Comparison of ENCODE assay signal across 23 cellular contexts in genomic region chr18:25222648-25223047, GRCh38.
DNase-seq lines count a peak whose midpoint lies in the region; ATAC-seq, FAIRE-seq and TF ChIP-seq lines count a peak whose summit lies in the region.
"Had no signal": no experiment of that assay in that cellular context is flagged by ENCODE, and none has a peak within 500 bp of the region (broad histone marks: within the 10 kb centered on the region; RNA-seq: fewer than 3 reads in every experiment).

No MANE protein-coding gene starts in this region.

- POLR2A ChIA-PET in HepG2 (lab: Yijun Ruan, JAX), result no interaction called here
- POLR2A ChIA-PET in K562 (lab: Yijun Ruan, JAX), result interaction anchor here (2.0 kb wide), 1 partner anchor 17 kb away, joined by 8 read pairs; no protein-coding TSS in a partner anchor

- ATAC-seq in HepG2, result no peak
- ATAC-seq in right lobe of liver, result no peak
- no peak for ATAC-seq in K562
- ATAC-seq in left lobe of liver, result no peak
- ATAC-seq: A549 had no signal

- DNase-seq in HepG2 (ENCODE audit: low spot score) (no peak), right lobe of liver (no peak), K562 (ENCODE audit: extremely low read depth in 1 of 4, low spot score in 3 of 4) (no peak), frontal cortex (ENCODE audit: low spot score in 2 of 2) (no peak), amygdala (lab: John Stamatoyannopoulos, UW) (no peak), NCI-H1105 treated with DMSO at 0.1 percent for 48 hours (lab: John Stamatoyannopoulos, UW) (no peak), left lobe of liver (ENCODE audit: low spot score) (no peak)
- DNase-seq: 8988T; ACHN; AML-193; BE2C; Calu3; CD4-positive, alpha-beta T cell; CD8-positive, alpha-beta memory T cell; COR-L47; DMS53; GF-D8; GOT3 had no signal

- no peak for FAIRE-seq in HepG2 (lab: Jason Lieb, UNC)
- FAIRE-seq in K562 (lab: Jason Lieb, UNC), result no peak
- FAIRE-seq in frontal cortex (lab: Jason Lieb, UNC), result peak; percentile 33
- FAIRE-seq: A549, GM12892, H54 had no signal

- no peak overlapping the region for H3K9ac ChIP-seq in HepG2 (ENCODE audit: insufficient read depth, low read depth, low read length)
- no peak overlapping the region for H3K9ac ChIP-seq in K562 (ENCODE audit: insufficient read depth in 1 of 2, low read depth in 2 of 2, low read length in 2 of 2)
- H3K9ac ChIP-seq: BLaER1 treated with 17β-estradiol and CSF1 and Interleukin-3, amounts not matched to agents 10 nM and 100 nM had no signal

- no peak overlapping the region for H2AFZ ChIP-seq in HepG2 (ENCODE audit: low read length)
- no peak overlapping the region for H2AFZ ChIP-seq in K562 (ENCODE audit: low read depth, low read length)

- H3K4me2 ChIP-seq in HepG2 (ENCODE audit: low read depth, low read length) (no peak overlapping the region), K562 (ENCODE audit: insufficient read depth, low read length) (no peak overlapping the region)
- H3K4me2 ChIP-seq: A549; BLaER1 treated with 17β-estradiol and CSF1 and Interleukin-3, amounts not matched to agents 10 nM and 100 nM had no signal

- TF ChIP-seq EP300 in HepG2 (IDR thresholded peaks at IDR 0.05; ENCODE audit: low read depth in 2 of 2, low read length in 2 of 2), result no peak
- TF ChIP-seq EP300 in HepG2 (CRISPR knock-in tag; IDR thresholded peaks at IDR 0.05; ENCODE audit: borderline replicate concordance), result no peak
- TF ChIP-seq EP300 in K562 (IDR thresholded peaks at IDR 0.05; ENCODE audit: low read length), result no peak

- 3% methylated on average over 4 of the region's 4 CpGs for WGBS in HepG2 (ENCODE audit: low lambda C conversion rate)
- WGBS in right lobe of liver (ENCODE audit: insufficient coverage, low coverage, low lambda C conversion rate, missing lambda C conversion rate), result 36% methylated on average over 4 of the region's 4 CpGs
- 6% methylated on average over 4 of the region's 4 CpGs for WGBS in K562 (ENCODE audit: insufficient coverage, low coverage, missing lambda C conversion rate)

- BruUV-seq in HepG2 (replicated peaks; lab: Mats Ljungman, UMichigan) (no TSS peak), K562 (replicated peaks; lab: Mats Ljungman, UMichigan) (no TSS peak)

- TF ChIP-seq RAD21 in HepG2 (CRISPR knock-in tag; IDR thresholded peaks at IDR 0.05) (no peak), K562 (CRISPR knock-in tag; conservative IDR thresholded peaks at IDR 0.05 in 1 of 2, IDR thresholded peaks at IDR 0.05 in 1 of 2) (no peak)

- H3K27ac ChIP-seq in HepG2 (ENCODE audit: extremely low read length, insufficient read depth, low read length) (no peak overlapping the region), right lobe of liver (no peak overlapping the region), K562 (ENCODE audit: extremely low read depth, low read depth, low read length) (no peak overlapping the region)
- H3K27ac ChIP-seq: A549; BLaER1 treated with 17β-estradiol and CSF1 and Interleukin-3, amounts not matched to agents 10 nM and 100 nM had no signal

- H3K36me3 ChIP-seq in HepG2 (replicated peaks in 1 of 2; ENCODE audit: control insufficient read depth in 1 of 2, insufficient read depth in 2 of 2, low read length in 2 of 2) (no peaks in the 10 kb centered on the region), right lobe of liver (no peaks in the 10 kb centered on the region), K562 (ENCODE audit: control insufficient read depth, insufficient read depth, low read length) (no peaks in the 10 kb centered on the region)
- H3K36me3 ChIP-seq: BE2C; BLaER1 treated with 17β-estradiol and CSF1 and Interleukin-3, amounts not matched to agents 10 nM and 100 nM; HAP-1 had no signal

- no peaks in the 10 kb centered on the region for H3K9me1 ChIP-seq in K562 (ENCODE audit: control insufficient read depth, insufficient read depth, low read length)

- intact Hi-C loops in HepG2 (cut with micrococcal nuclease; ENCODE audit: unreplicated experiment), result no loop called here
- intact Hi-C loops in right lobe of liver (cut with DNase I), result no loop called here
- intact Hi-C loops in K562 (cut with micrococcal nuclease), result loop anchor here (10.0 kb wide), 1 partner anchor 602 kb away; no protein-coding TSS in a partner anchor

- H3K9me3 ChIP-seq in HepG2 (ENCODE audit: low read length), result no peaks in the 10 kb centered on the region
- no peaks in the 10 kb centered on the region for H3K9me3 ChIP-seq in right lobe of liver
- H3K9me3 ChIP-seq in K562 (replicated peaks; ENCODE audit: control insufficient read depth, insufficient read depth, low read depth, low read length), result peaks cover 2% of the 10 kb centered on the region; the same call in 1 of the 2 replicates
- H3K9me3 ChIP-seq: A549; BE2C; BLaER1 treated with 17β-estradiol and CSF1 and Interleukin-3, amounts not matched to agents 10 nM and 100 nM; HAP-1 had no signal

- TF ChIP-seq POLR2A in HepG2 (IDR thresholded peaks at IDR 0.05; ENCODE audit: insufficient read depth in 1 of 2, low read depth in 2 of 2, low read length in 2 of 2) (no peak), right lobe of liver (IDR thresholded peaks at IDR 0.05) (no peak), K562 (conservative IDR thresholded peaks at IDR 0.05) (no peak)

- no peaks in the 10 kb centered on the region for H3K4me1 ChIP-seq in HepG2 (ENCODE audit: insufficient read depth, low read length)
- no peaks in the 10 kb centered on the region for H3K4me1 ChIP-seq in right lobe of liver
- H3K4me1 ChIP-seq in K562 (replicated peaks in 1 of 2; ENCODE audit: control insufficient read depth in 2 of 2, insufficient read depth in 2 of 2, low read length in 2 of 2), result peaks cover 4 to 22% of the 10 kb centered on the region in 2 experiments; a peak in 3 of 5 replicates
- H3K4me1 ChIP-seq: A549; BE2C; BLaER1 treated with 17β-estradiol and CSF1 and Interleukin-3, amounts not matched to agents 10 nM and 100 nM; HAP-1 had no signal

- in situ Hi-C loops in HepG2 (cut with HindIII; ENCODE audit: extremely low pct_ligation_motif_present, low pct_unique_long_range_greater_than_20kb), result no loop called here
- in situ Hi-C loops in K562 (cut with MboI), result no loop called here

- H4K20me1 ChIP-seq in HepG2 (ENCODE audit: insufficient read depth, low read length) (no peaks in the 10 kb centered on the region), K562 (replicated peaks; ENCODE audit: control insufficient read depth, insufficient read depth, low read length) (no peaks in the 10 kb centered on the region)
- H4K20me1 ChIP-seq: BLaER1 treated with 17β-estradiol and CSF1 and Interleukin-3, amounts not matched to agents 10 nM and 100 nM had no signal

- H3K4me3 ChIP-seq in HepG2 (replicated peaks in 1 of 3; ENCODE audit: insufficient read depth in 1 of 3, low read depth in 2 of 3, low read length in 3 of 3) (no peak overlapping the region), right lobe of liver (no peak overlapping the region), K562 (no peak overlapping the region)
- H3K4me3 ChIP-seq: A549; BLaER1 treated with 17β-estradiol and CSF1 and Interleukin-3, amounts not matched to agents 10 nM and 100 nM; HAP-1 had no signal

- CTCF ChIA-PET in HepG2 (lab: Yijun Ruan, JAX; ENCODE audit: low intra/inter-chr PET ratio, low total read pairs), result no interaction called here
- CTCF ChIA-PET in K562 (lab: Yijun Ruan, JAX; ENCODE audit: low intra/inter-chr PET ratio), result no interaction called here

- TF ChIP-seq CTCF in HepG2 (CRISPR knock-in tag; IDR thresholded peaks at IDR 0.05), result no peak
- no peak for TF ChIP-seq CTCF in right lobe of liver (IDR thresholded peaks at IDR 0.05)
- TF ChIP-seq CTCF in K562 (IDR thresholded peaks at IDR 0.05 in 2 of 3, conservative IDR thresholded peaks at IDR 0.05 in 1 of 3; ENCODE audit: insufficient read depth in 2 of 3, low read depth in 1 of 3, low read length in 3 of 3), result no peak

- H3K79me2 ChIP-seq in HepG2 (ENCODE audit: insufficient read depth, low read length), result no peaks in the 10 kb centered on the region
- H3K79me2 ChIP-seq in K562 (ENCODE audit: control insufficient read depth, insufficient read depth, low read length), result no peaks in the 10 kb centered on the region

- H3K27me3 ChIP-seq in HepG2 (ENCODE audit: control insufficient read depth in 1 of 2, insufficient read depth in 2 of 2, low read length in 2 of 2) (peaks cover 0 to 4% of the 10 kb centered on the region in 2 experiments; a peak in 1 of 5 replicates), right lobe of liver (no peaks in the 10 kb centered on the region), K562 (ENCODE audit: control insufficient read depth in 2 of 2, insufficient read depth in 2 of 2, low read length in 2 of 2) (no peaks in the 10 kb centered on the region)
- H3K27me3 ChIP-seq: BE2C; BLaER1 treated with 17β-estradiol and CSF1 and Interleukin-3, amounts not matched to agents 10 nM and 100 nM had no signal

TF ChIP-seq in HepG2, 621 proteins besides CTCF, POLR2A, EP300 and RAD21 (continues in another document):
- TF ChIP-seq CREB1 (IDR thresholded peaks at IDR 0.05) (0 out of 2 replicates have a peak, but pooled peaks have one; percentile 6), CREB1 (CRISPR knock-in tag; IDR thresholded peaks at IDR 0.05) (no peak), ATF7 (IDR thresholded peaks at IDR 0.05) (peak; percentile 70), ATF7 (CRISPR knock-in tag; IDR thresholded peaks at IDR 0.05) (no peak), NR2F6 (IDR thresholded peaks at IDR 0.05) (no peak), NR2F6 (CRISPR knock-in tag; IDR thresholded peaks at IDR 0.05) (no peak)

TF ChIP-seq in K562, 482 proteins besides CTCF, POLR2A, EP300 and RAD21 (continues in another document):
- TF ChIP-seq ZNF655 (CRISPR knock-in tag; IDR thresholded peaks at IDR 0.05) (no peak), MNT (conservative IDR thresholded peaks at IDR 0.05) (no peak)

Comparison
In these comparisons a context has a peak if more than half of its experiments do, and no peak if none do; other contexts are left out.
1. Of the 241 proteins assayed by ChIP-seq in both HepG2 and K562: peak only in HepG2: none; only in K562: ZNF766; in both: none; in neither: 238; mixed calls (peak in some experiments, not most) for 2.